29 cellular contexts compared by ENCODE assay signal in genomic region chr2:186093168-186093567, GRCh38.
"Had no signal": no experiment of that assay in that cellular context is flagged by ENCODE, and none has a peak within 500 bp of the region (broad histone marks: within the 10 kb centered on the region; RNA-seq: fewer than 3 reads in every experiment).

No MANE protein-coding gene starts in this region.

- H3K36me3 ChIP-seq: ascending aorta, breast epithelium, cardiac muscle cell, colonic mucosa, gastroesophageal sphincter, heart right ventricle had no signal

- H3K4me3 ChIP-seq: ascending aorta, breast epithelium, cardiac muscle cell, colonic mucosa, gastroesophageal sphincter, heart right ventricle had no signal

- H3K9me3 ChIP-seq: ascending aorta, breast epithelium, colonic mucosa, gastroesophageal sphincter had no signal

- H3K27ac ChIP-seq: ascending aorta, breast epithelium, cardiac muscle cell, colonic mucosa, gastroesophageal sphincter, heart right ventricle, VCaP had no signal

- ATAC-seq: activated naive CD4-positive, alpha-beta T cell treated with anti-CD3 and anti-CD28 coated beads, Interleukin-2, amount 50 U/mL, for 72 hours; activated T-cell treated with anti-CD3 and anti-CD28 coated beads, Interleukin-2, amount 50 U/mL, for 72 hours; esophagus mucosa; gastroesophageal sphincter; T-cell; WTC11 had no signal

- H3K27me3 ChIP-seq: ascending aorta, breast epithelium, cardiac muscle cell, colonic mucosa, gastroesophageal sphincter, heart right ventricle had no signal

- DNase-seq: activated CD4-positive, alpha-beta memory T cell treated with anti-CD3 and anti-CD28 coated beads, Interleukin-2, amount 10 ng/mL, durations not matched to agents 7 days and 5 days; activated CD4-positive, alpha-beta T cell treated with anti-CD3 and anti-CD28 coated beads for 1 hour; activated CD4-positive, alpha-beta T cell treated with anti-CD3 and anti-CD28 coated beads for 4 hours; activated CD4-positive, alpha-beta T cell treated with anti-CD3 and anti-CD28 coated beads, Interleukin-2, amount 10 ng/mL, durations not matched to agents 7 days and 5 days; activated CD4-positive, alpha-beta T cell treated with anti-CD3 and anti-CD28 coated beads, Interleukin-2, amount 50 U/mL, for 4 hours; activated CD8-positive, alpha-beta memory T cell treated with anti-CD3 and anti-CD28 coated beads, Interleukin-2, amount 50 U/mL, for 48 hours; activated gamma-delta T cell; activated naive CD4-positive, alpha-beta T cell; activated naive CD4-positive, alpha-beta T cell treated with anti-CD3 and anti-CD28 coated beads, Interleukin-2, amount 10 ng/mL, durations not matched to agents 7 days and 5 days; activated naive CD8-positive, alpha-beta T cell treated with anti-CD3 and anti-CD28 coated beads, Interleukin-2, amount 10 ng/mL, durations not matched to agents 7 days and 5 days; activated T-cell treated with anti-CD3 and anti-CD28 coated beads for 4 hours; activated T-cell treated with anti-CD3 and anti-CD28 coated beads, Interleukin-2, amount 50 U/mL, for 24 hours; activated T-cell treated with anti-CD3 and anti-CD28 coated beads, Interleukin-2, amount 50 U/mL, for 72 hours; central memory CD4-positive, alpha-beta T cell; cerebellar nuclear complex; colonic mucosa; effector CD8-positive, alpha-beta T cell; foreskin melanocyte; heart right ventricle; SW 1271; T-cell had no signal

- H3K4me1 ChIP-seq: ascending aorta, breast epithelium, colonic mucosa, gastroesophageal sphincter, heart right ventricle had no signal
